In genomic region chr3:52533623-52534280, GRCh38 we compare ENCODE assay signal across 8 cellular contexts. TPM values are rescaled to one million over a fixed set of nuclear protein-coding genes. Genes with fewer than 3 reads are reported as not detected.
DNase-seq lines count a peak whose midpoint lies in the region; ATAC-seq and TF ChIP-seq lines count a peak whose summit lies in the region.

TSS of gene NT5DC2 (minus strand) at chr3:52533857. CDS start at chr3:52533737, 120 bp downstream.

- peak within 1 kb of the TSS; percentile 93 for H3K9ac ChIP-seq in BLaER1
- peak within 1 kb of the TSS; percentile 41 for H3K9ac ChIP-seq in KMS-11

- peak within 1 kb of the TSS; percentile 34 for H2AFZ ChIP-seq in KMS-11 (ENCODE audit: low read depth)

- TF ChIP-seq POLR2A in GM19099 (IDR thresholded peaks at IDR 0.05; ENCODE audit: extremely low read depth, insufficient read length, low read depth), result peak; percentile 37

- peak; percentile 35 to 69 (median 38) for DNase-seq in T-helper 1 cell
- DNase-seq in ascending aorta (ENCODE audit: low spot score in 2 of 2), result peak in 1 of 2 donors; percentile 86
- peak; percentile 70 for DNase-seq in right atrium auricular region (ENCODE audit: low spot score)
- peak; percentile 51 for DNase-seq in putamen (ENCODE audit: low spot score)

- H3K79me2 ChIP-seq in KMS-11 (ENCODE audit: insufficient read depth, low read depth), result peaks cover 27% of the 10 kb centered on the region; the same call in 1 of the 2 replicates

- H3K4me3 ChIP-seq in BLaER1 (peak within 1 kb of the TSS; percentile 93), KMS-11 (IDR thresholded peaks at IDR 0.05; ENCODE audit: insufficient read depth, low read depth, low read length) (no peak within 1 kb of the TSS), ascending aorta (peak within 1 kb of the TSS; percentile 78 to 80), right atrium auricular region (peak within 1 kb of the TSS; percentile 50 to 69)

- TF ChIP-seq CTCF in KMS-11 (conservative IDR thresholded peaks at IDR 0.05; ENCODE audit: low read depth, low read length), result no peak
- no peak for TF ChIP-seq CTCF in ascending aorta (IDR thresholded peaks at IDR 0.05)
- peak in 1 of 2 donors; percentile 42 for TF ChIP-seq CTCF in right atrium auricular region (IDR thresholded peaks at IDR 0.05)

- H3K36me3 ChIP-seq in BLaER1 (peaks cover 26% of the 10 kb centered on the region), KMS-11 (ENCODE audit: insufficient read depth) (no peaks in the 10 kb centered on the region), ascending aorta (no peaks in the 10 kb centered on the region), right atrium auricular region (peaks cover under 1% of the 10 kb centered on the region)

- H3K27me3 ChIP-seq in BLaER1, result no peaks in the 10 kb centered on the region
- no peaks in the 10 kb centered on the region for H3K27me3 ChIP-seq in KMS-11 (ENCODE audit: insufficient read depth, low read depth)
- no peaks in the 10 kb centered on the region for H3K27me3 ChIP-seq in ascending aorta
- no peaks in the 10 kb centered on the region for H3K27me3 ChIP-seq in right atrium auricular region

- H3K27ac ChIP-seq in BLaER1 (peak within 1 kb of the TSS; percentile 90), KMS-11 (no peak within 1 kb of the TSS), ascending aorta (peak within 1 kb of the TSS; percentile 79 to 89), right atrium auricular region (peak within 1 kb of the TSS; percentile 89 to 93)

- H3K4me1 ChIP-seq in BLaER1 (peaks cover 70% of the 10 kb centered on the region), KMS-11 (ENCODE audit: low read depth, poor library complexity, severe bottlenecking) (peaks cover 13% of the 10 kb centered on the region), ascending aorta (peaks cover 15 to 31% of the 10 kb centered on the region in 2 donors), right atrium auricular region (peaks cover 0 to 84% of the 10 kb centered on the region in 2 donors)

- ATAC-seq in HG02870 (IDR thresholded peaks at IDR 0.05; ENCODE audit: unreplicated experiment), result no peak

- peaks cover 54% of the 10 kb centered on the region for H4K20me1 ChIP-seq in BLaER1
- H4K20me1 ChIP-seq in KMS-11 (ENCODE audit: insufficient read depth), result no peaks in the 10 kb centered on the region

- intact Hi-C loops in ascending aorta (cut with DNase I), result loop anchor here (5.0 to 10.0 kb wide), 2 partner anchors 246 to 361 kb away; partner anchors contain the start of genes GLYCTK and STIMATE

- peak within 1 kb of the TSS; percentile 95 for H3K4me2 ChIP-seq in BLaER1
- peak within 1 kb of the TSS; percentile 68 for H3K4me2 ChIP-seq in KMS-11

- no peaks in the 10 kb centered on the region for H3K9me3 ChIP-seq in BLaER1
- H3K9me3 ChIP-seq in ascending aorta, result no peaks in the 10 kb centered on the region
- H3K9me3 ChIP-seq in right atrium auricular region, result no peaks in the 10 kb centered on the region

RNA-seq across cellular contexts. Expression of gene NT5DC2, which starts in this region (rescaled TPM):
- total RNA-seq in ascending aorta (95.5 TPM), right atrium auricular region (100 to 1,000 TPM in 1 of 2 donors, 10 to 100 TPM in 1; 94.0 to 146 TPM)
